8 cellular contexts compared by ENCODE assay signal in genomic region chr2:149586898-149587219, GRCh38. TPM values are rescaled to one million over a fixed set of nuclear protein-coding genes. Genes with fewer than 3 reads are reported as not detected.
DNase-seq lines count a peak whose midpoint lies in the region; ATAC-seq, FAIRE-seq and TF ChIP-seq lines count a peak whose summit lies in the region.

No MANE protein-coding gene starts in this region.

- no peak for DNase-seq in right atrium auricular region (ENCODE audit: low spot score)
- DNase-seq in cardiac septum (ENCODE audit: low spot score): no peak
- no peak for DNase-seq in bronchial epithelial cell (ENCODE audit: low read depth)
- DNase-seq in vagina (ENCODE audit: extremely low spot score in 2 of 2): no peak
- DNase-seq in stimulated activated CD4-positive, alpha-beta T cell treated with anti-CD3 and anti-CD28 coated beads, Interleukin-2, amount 100 ng/mL, for 48 hours: no peak
- no peak for DNase-seq in G401 (ENCODE audit: low spot score)

- ATAC-seq in GM18873 (IDR thresholded peaks at IDR 0.05; ENCODE audit: low FRiP score, unreplicated experiment): no peak

- no peaks in the 10 kb centered on the region for H3K27me3 ChIP-seq in right atrium auricular region
- no peaks in the 10 kb centered on the region for H3K27me3 ChIP-seq in bronchial epithelial cell (ENCODE audit: control insufficient read depth, insufficient read depth, low read length)
- H3K27me3 ChIP-seq in mononuclear cell (ENCODE audit: insufficient read depth, low read length): peaks cover 11% of the 10 kb centered on the region
- H3K27me3 ChIP-seq in vagina: no peaks in the 10 kb centered on the region

- TF ChIP-seq CTCF in right atrium auricular region (IDR thresholded peaks at IDR 0.05) (no peak), bronchial epithelial cell (IDR thresholded peaks at IDR 0.05; ENCODE audit: insufficient read depth, low read length, severe bottlenecking) (no peak), vagina (IDR thresholded peaks at IDR 0.05) (no peak)

- H3K36me3 ChIP-seq in right atrium auricular region (no peaks in the 10 kb centered on the region), bronchial epithelial cell (ENCODE audit: control insufficient read depth, insufficient read depth, low read length) (peaks cover 2% of the 10 kb centered on the region), vagina (peaks cover 0 to under 1% of the 10 kb centered on the region in 2 donors)

- H3K9me3 ChIP-seq in right atrium auricular region: no peaks in the 10 kb centered on the region
- no peaks in the 10 kb centered on the region for H3K9me3 ChIP-seq in mononuclear cell (ENCODE audit: low read depth, low read length)
- no peaks in the 10 kb centered on the region for H3K9me3 ChIP-seq in vagina

- H3K4me3 ChIP-seq in right atrium auricular region (peak overlapping the region; percentile 71 to 96), bronchial epithelial cell (ENCODE audit: low read depth, low read length) (peak overlapping the region; percentile 81), mononuclear cell (ENCODE audit: low read length) (peak overlapping the region; percentile 73), vagina (peak overlapping the region; percentile 84 to 85)

- in situ Hi-C loops in G401 (cut with HindIII; ENCODE audit: low sequenced_read_pairs): no loop called here

- peak overlapping the region; percentile 96 to 99 for H3K27ac ChIP-seq in right atrium auricular region
- peak overlapping the region; percentile 93 for H3K27ac ChIP-seq in vagina

- TF ChIP-seq POLR2A in vagina (IDR thresholded peaks at IDR 0.05): no peak

- FAIRE-seq in bronchial epithelial cell (lab: Jason Lieb, UNC): no peak

- intact Hi-C loops in cardiac septum (cut with DNase I) (loop anchor here (2.0 to 10.0 kb wide), 2 partner anchors 900 to 942 kb away; partner anchors contain the start of genes EPC2 and RND3), vagina (cut with DNase I) (loop anchor here (5.0 kb wide), 1 partner anchor 900 kb away; the partner anchor contains the start of gene RND3)

- H3K4me1 ChIP-seq in right atrium auricular region (peaks cover 0 to 36% of the 10 kb centered on the region in 2 donors), mononuclear cell (ENCODE audit: insufficient read depth, low read length) (peaks cover 19% of the 10 kb centered on the region), vagina (peaks cover 40% of the 10 kb centered on the region)

RNA-seq across cellular contexts. Expression of gene MMADHC, which starts 0.7 kb away (rescaled TPM):
- total RNA-seq in right atrium auricular region (10 to 100 TPM; 82.3 to 90.5 TPM), cardiac septum (117 TPM), bronchial epithelial cell (155 and 195 TPM in 2 replicates), mononuclear cell (135 TPM), vagina (48.1 TPM)
- 769 and 813 TPM in 2 replicates for total RNA-seq in G401 (2014; rRNA removed; shearing (Covaris generic))
